9 cellular contexts compared by ENCODE assay signal in genomic region chr6:52839124-52840055, GRCh38. TPM values are rescaled to one million over a fixed set of nuclear protein-coding genes. Genes with fewer than 3 reads are reported as not detected.
DNase-seq lines count a peak whose midpoint lies in the region; ATAC-seq, FAIRE-seq and TF ChIP-seq lines count a peak whose summit lies in the region.
"Had no signal": no experiment of that assay in that cellular context is flagged by ENCODE, and none has a peak within 500 bp of the region (broad histone marks: within the 10 kb centered on the region; RNA-seq: fewer than 3 reads in every experiment).

No MANE protein-coding gene starts in this region.

- H3K27me3 ChIP-seq in heart right ventricle: peaks cover 0 to 18% (median 10%) of the 10 kb centered on the region in 7 donors
- H3K27me3 ChIP-seq in small intestine (ENCODE audit: control insufficient read depth in 2 of 2, insufficient read depth in 2 of 2, low read length in 2 of 2): no peaks in the 10 kb centered on the region

- H3K27ac Mint-ChIP-seq in activated naive CD4-positive, alpha-beta T cell treated with anti-CD3 and anti-CD28 coated beads, Interleukin-2, amount 10 ng/mL, durations not matched to agents 7 days and 5 days: no peak overlapping the region
- H3K27ac Mint-ChIP-seq: T-helper 1 cell treated with Interleukin-12 subunit alpha and Interleukin-12 subunit beta and Interleukin-4 antibody, amounts not matched to agents 30 μg/mL and 1 μg/mL, for 36 hours had no signal

- H3K27ac ChIP-seq in heart right ventricle (no peak overlapping the region), small intestine (ENCODE audit: low read depth in 1 of 2, low read length in 1 of 2) (no peak overlapping the region)

- CTCF ChIA-PET in activated naive CD4-positive, alpha-beta T cell treated with anti-CD3 and anti-CD28 coated beads, Interleukin-2, amount 10 ng/mL, durations not matched to agents 7 days and 5 days (lab: Charles Lee): no interaction called here

- peak; percentile 23 to 65 (median 52) for TF ChIP-seq CTCF in heart right ventricle (IDR thresholded peaks at IDR 0.05)

- H3K9me3 Mint-ChIP-seq in activated naive CD4-positive, alpha-beta T cell treated with anti-CD3 and anti-CD28 coated beads, Interleukin-2, amount 10 ng/mL, durations not matched to agents 7 days and 5 days: no peaks in the 10 kb centered on the region
- H3K9me3 Mint-ChIP-seq: T-helper 1 cell treated with Interleukin-12 subunit alpha and Interleukin-12 subunit beta and Interleukin-4 antibody, amounts not matched to agents 30 μg/mL and 1 μg/mL, for 36 hours had no signal

- intact Hi-C loops in heart right ventricle (cut with DNase I): no loop called here

- peaks cover 27% of the 10 kb centered on the region for H3K27me3 Mint-ChIP-seq in activated naive CD4-positive, alpha-beta T cell treated with anti-CD3 and anti-CD28 coated beads, Interleukin-2, amount 10 ng/mL, durations not matched to agents 7 days and 5 days

- H3K9me3 ChIP-seq in heart right ventricle: no peaks in the 10 kb centered on the region
- H3K9me3 ChIP-seq in small intestine (ENCODE audit: control insufficient read depth, low read depth): no peaks in the 10 kb centered on the region

- no peak for FAIRE-seq in small intestine (lab: Jason Lieb, UNC)

- H3K4me1 ChIP-seq in heart right ventricle (no peaks in the 10 kb centered on the region), small intestine (ENCODE audit: control insufficient read depth in 2 of 2, insufficient read depth in 1 of 2, low read depth in 1 of 2, low read length in 1 of 2) (no peaks in the 10 kb centered on the region)

- no peak overlapping the region for H3K4me3 ChIP-seq in heart right ventricle
- no peak overlapping the region for H3K4me3 ChIP-seq in small intestine (ENCODE audit: low read depth in 1 of 2, low read length in 2 of 2)

- H3K36me3 ChIP-seq in heart right ventricle (no peaks in the 10 kb centered on the region), small intestine (ENCODE audit: control insufficient read depth in 2 of 2, insufficient read depth in 2 of 2, low read length in 2 of 2) (no peaks in the 10 kb centered on the region)

- no peak overlapping the region for H3K4me3 Mint-ChIP-seq in activated naive CD4-positive, alpha-beta T cell treated with anti-CD3 and anti-CD28 coated beads, Interleukin-2, amount 10 ng/mL, durations not matched to agents 7 days and 5 days
- H3K4me3 Mint-ChIP-seq: T-helper 1 cell treated with Interleukin-12 subunit alpha and Interleukin-12 subunit beta and Interleukin-4 antibody, amounts not matched to agents 30 μg/mL and 1 μg/mL, for 36 hours had no signal

- ATAC-seq in GM19455 (IDR thresholded peaks at IDR 0.05; ENCODE audit: unreplicated experiment) (peak; percentile 79), heart right ventricle (peak in 4 of 8 donors; percentile 23 to 73 (median 51))

- WGBS in heart right ventricle, 2 donors: 59 to 62% methylated on average over 20 of the region's 20 CpGs
- WGBS in small intestine, 3 donors: 51 to 61% (median 53%) methylated on average over 20 of the region's 20 CpGs

- no peaks in the 10 kb centered on the region for H3K4me1 Mint-ChIP-seq in activated naive CD4-positive, alpha-beta T cell treated with anti-CD3 and anti-CD28 coated beads, Interleukin-2, amount 10 ng/mL, durations not matched to agents 7 days and 5 days

- no peaks in the 10 kb centered on the region for H3K36me3 Mint-ChIP-seq in activated naive CD4-positive, alpha-beta T cell treated with anti-CD3 and anti-CD28 coated beads, Interleukin-2, amount 10 ng/mL, durations not matched to agents 7 days and 5 days

- DNase-seq in COLO668 (lab: John Stamatoyannopoulos, UW; ENCODE audit: unreplicated experiment) (peak; percentile 49), HuH-7.5 (ENCODE audit: low spot score) (peak; percentile 49), SK-N-DZ (ENCODE audit: low spot score) (peak; percentile 31), heart right ventricle (no peak), small intestine (peak; percentile 89), mesenteric fat pad (ENCODE audit: low spot score) (no peak)
- peak; percentile 59 for DNase-seq in activated naive CD4-positive, alpha-beta T cell treated with anti-CD3 and anti-CD28 coated beads, Interleukin-2, amount 10 ng/mL, durations not matched to agents 7 days and 5 days

RNA-seq across cellular contexts. Expression of gene GSTA5, which starts 1.2 kb away (rescaled TPM):
- polyA plus RNA-seq in SK-N-DZ (2014; cell fraction: cytosol; rRNA removed): not detected in 2 replicates
- not detected in 2 replicates for polyA plus RNA-seq in SK-N-DZ (2014; cell fraction: nucleus; rRNA removed)
- total RNA-seq in heart right ventricle (not detected), mesenteric fat pad (not detected)
- polyA plus RNA-seq in heart right ventricle (not detected), small intestine (not detected)

RNA-seq across cellular contexts. Expression of gene GSTA1, which starts 35.8 kb away (rescaled TPM):
- not detected in 2 replicates for polyA plus RNA-seq in SK-N-DZ (2014; cell fraction: cytosol; rRNA removed)
- polyA plus RNA-seq in SK-N-DZ (2014; cell fraction: nucleus; rRNA removed): not detected in 2 replicates
- not detected for total RNA-seq in heart right ventricle
- polyA plus RNA-seq in heart right ventricle: not detected
- 1,000 to 10,000 TPM in 1 of 3 donors, 100 to 1,000 TPM in 2; 174 to 2,206 (median 600) TPM for polyA plus RNA-seq in small intestine
- 0.93 TPM for total RNA-seq in mesenteric fat pad

Comparison
In these comparisons a context has a peak if more than half of its experiments do, and no peak if none do; other contexts are left out.
1. DNase-seq: peak in COLO668 (single experiment), HuH-7.5 (single experiment), SK-N-DZ (single experiment), activated naive CD4-positive, alpha-beta T cell treated with anti-CD3 and anti-CD28 coated beads, Interleukin-2, amount 10 ng/mL, durations not matched to agents 7 days and 5 days (single experiment) and small intestine (single experiment); none in heart right ventricle (0 of 2) and mesenteric fat pad (single experiment).